Comparison of ENCODE assay signal across 13 cellular contexts in genomic region chr2:214127178-214127970, GRCh38.
A peak's percentile ranks its signal among the peaks of the same experiment; 100 is the strongest.
DNase-seq lines count a peak whose midpoint lies in the region; ATAC-seq and TF ChIP-seq lines count a peak whose summit lies in the region.
"Had no signal": no experiment of that assay in that cellular context is flagged by ENCODE, and none has a peak within 500 bp of the region (broad histone marks: within the 10 kb centered on the region; RNA-seq: fewer than 3 reads in every experiment).

No MANE protein-coding gene starts in this region.

- H3K27ac Mint-ChIP-seq in brain = peak overlapping the region; percentile 0 to 86 (median 36)
- H3K27ac Mint-ChIP-seq: activated CD4-positive, alpha-beta T cell treated with anti-CD3 and anti-CD28 coated beads for 36 hours had no signal

- H3K36me3 ChIP-seq in left ventricle myocardium inferior = no peaks in the 10 kb centered on the region
- H3K36me3 ChIP-seq in iPS-15b (ENCODE audit: control insufficient read depth, insufficient read depth, low read length) = no peaks in the 10 kb centered on the region
- H3K36me3 ChIP-seq: BLaER1 had no signal

- H3K4me3 ChIP-seq in left ventricle myocardium inferior (no peak overlapping the region), iPS-15b (ENCODE audit: low read depth, low read length) (peak overlapping the region; percentile 3)
- H3K4me3 ChIP-seq: BLaER1, K562 had no signal

- no peaks in the 10 kb centered on the region for H3K27me3 ChIP-seq in left ventricle myocardium inferior (ENCODE audit: low read depth)
- H3K27me3 ChIP-seq in iPS-15b (ENCODE audit: control insufficient read depth, insufficient read depth, low read length) = no peaks in the 10 kb centered on the region
- H3K27me3 ChIP-seq: BLaER1 had no signal

- H3K9ac ChIP-seq in iPS-15b (ENCODE audit: low read depth, low read length) = no peak overlapping the region
- H3K9ac ChIP-seq: BLaER1 had no signal

- peak; percentile 24 for DNase-seq in left ventricle myocardium superior
- DNase-seq in left ventricle myocardium inferior = no peak
- DNase-seq in superior temporal gyrus (ENCODE audit: extremely low spot score) = no peak
- no peak for DNase-seq in DMS153 (lab: John Stamatoyannopoulos, UW)
- DNase-seq in islet precursor cell = no peak
- DNase-seq: activated CD4-positive, alpha-beta T cell treated with anti-CD3 and anti-CD28 coated beads for 36 hours; activated effector memory CD4-positive, alpha-beta T cell treated with Interleukin-2 at 50 U/mL for 16 hours; nucleus accumbens had no signal

- H3K4me3 Mint-ChIP-seq in brain = peak overlapping the region in 1 of 5 experiments; percentile 41
- H3K4me3 Mint-ChIP-seq: activated CD4-positive, alpha-beta T cell treated with anti-CD3 and anti-CD28 coated beads for 36 hours had no signal

- H3K27me3 Mint-ChIP-seq in brain = peaks cover 5% of the 10 kb centered on the region
- H3K27me3 Mint-ChIP-seq: activated CD4-positive, alpha-beta T cell treated with anti-CD3 and anti-CD28 coated beads for 36 hours had no signal

- no peak for ATAC-seq in left ventricle myocardium superior
- ATAC-seq in HG03432 (IDR thresholded peaks at IDR 0.05; ENCODE audit: unreplicated experiment) = no peak
- ATAC-seq: activated CD4-positive, alpha-beta T cell treated with anti-CD3 and anti-CD28 coated beads for 36 hours; K562 had no signal

- H3K4me1 Mint-ChIP-seq in brain = peaks cover 36% of the 10 kb centered on the region
- H3K4me1 Mint-ChIP-seq: activated CD4-positive, alpha-beta T cell treated with anti-CD3 and anti-CD28 coated beads for 36 hours had no signal

- peaks cover 0 to 2% (median 0%) of the 10 kb centered on the region in 5 experiments for H3K9me3 Mint-ChIP-seq in brain

- H3K27ac ChIP-seq in left ventricle myocardium inferior (replicated peaks) = no peak overlapping the region
- H3K27ac ChIP-seq: BLaER1 had no signal

- no peaks in the 10 kb centered on the region for H3K36me3 Mint-ChIP-seq in brain

- intact Hi-C loops in left ventricle myocardium superior (cut with micrococcal nuclease) (no loop called here), left ventricle myocardium inferior (cut with micrococcal nuclease) (no loop called here)

- TF ChIP-seq CTCF in left ventricle myocardium inferior (IDR thresholded peaks at IDR 0.05; ENCODE audit: borderline replicate concordance) = no peak
- no peak for TF ChIP-seq CTCF in brain (conservative IDR thresholded peaks at IDR 0.05)

- H3K4me1 ChIP-seq in left ventricle myocardium inferior = no peaks in the 10 kb centered on the region
- H3K4me1 ChIP-seq in iPS-15b (ENCODE audit: control insufficient read depth, insufficient read depth, low read length) = peaks cover 22% of the 10 kb centered on the region
- H3K4me1 ChIP-seq: BLaER1 had no signal

- H3K9me3 ChIP-seq in left ventricle myocardium inferior (replicated peaks) = no peaks in the 10 kb centered on the region
- no peaks in the 10 kb centered on the region for H3K9me3 ChIP-seq in iPS-15b (ENCODE audit: control insufficient read depth, insufficient read depth, low read length)
- H3K9me3 ChIP-seq: BLaER1 had no signal
